ENCODE assay signal across 21 cellular contexts in the genomic region with DNA sequence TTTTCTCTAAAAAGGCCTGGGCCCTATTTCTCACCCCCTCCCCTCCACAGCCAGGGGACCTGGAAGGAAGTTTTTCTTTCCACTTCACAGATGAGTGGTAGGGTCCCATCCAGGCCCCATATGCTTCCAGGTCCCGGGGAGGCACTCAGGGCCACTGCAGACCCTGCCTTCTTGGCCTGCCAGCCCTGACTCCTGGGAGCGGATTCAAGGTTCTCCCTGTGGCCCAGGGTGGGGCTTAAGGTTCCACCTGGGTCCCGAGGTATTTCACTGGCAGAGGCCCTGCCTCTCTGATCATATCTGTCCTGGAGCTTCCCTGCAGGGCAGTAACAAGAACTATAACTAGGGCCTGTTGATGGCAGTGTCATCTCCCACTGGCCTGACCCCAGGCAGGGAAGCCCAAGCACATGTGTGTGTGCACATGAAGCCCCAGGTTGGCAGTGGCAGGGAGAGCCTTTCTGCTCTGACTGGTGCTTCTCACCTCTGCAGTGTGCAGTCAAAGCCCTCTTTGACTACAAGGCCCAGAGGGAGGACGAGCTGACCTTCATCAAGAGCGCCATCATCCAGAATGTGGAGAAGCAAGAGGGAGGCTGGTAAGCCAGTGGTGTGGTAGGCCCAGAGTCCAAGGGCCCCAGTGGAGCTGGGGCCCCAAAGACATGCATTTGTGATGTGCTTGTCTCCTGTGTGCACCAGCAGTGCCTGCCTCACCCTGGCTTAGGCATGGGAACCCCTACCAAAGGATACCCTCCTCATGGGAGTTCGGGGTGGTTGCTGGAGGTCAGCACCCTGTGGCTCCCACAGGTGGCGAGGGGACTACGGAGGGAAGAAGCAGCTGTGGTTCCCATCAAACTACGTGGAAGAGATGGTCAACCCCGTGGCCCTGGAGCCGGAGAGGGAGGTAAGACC. TPM values are rescaled to one million over a fixed set of nuclear protein-coding genes. Genes with fewer than 3 reads are reported as not detected.
DNase-seq lines count a peak whose midpoint lies in the region; ATAC-seq and TF ChIP-seq lines count a peak whose summit lies in the region.
"Had no signal": no experiment of that assay in that cellular context is flagged by ENCODE, and none has a peak within 500 bp of the region (broad histone marks: within the 10 kb centered on the region; RNA-seq: fewer than 3 reads in every experiment).

No MANE protein-coding gene starts in this region.

- H3K9me3 ChIP-seq in suprapubic skin: no peaks in the 10 kb centered on the region
- H3K9me3 ChIP-seq: A549, MG63, tibial nerve had no signal

- no peak for TF ChIP-seq POLR2A in suprapubic skin (IDR thresholded peaks at IDR 0.05)

- no peaks in the 10 kb centered on the region for H3K27me3 Mint-ChIP-seq in activated naive CD4-positive, alpha-beta T cell treated with anti-CD3 and anti-CD28 coated beads for 36 hours (ENCODE audit: low read depth)
- no peaks in the 10 kb centered on the region for H3K27me3 Mint-ChIP-seq in activated CD8-positive, alpha-beta T cell treated with anti-CD3 and anti-CD28 coated beads for 36 hours
- no peaks in the 10 kb centered on the region for H3K27me3 Mint-ChIP-seq in effector memory CD8-positive, alpha-beta T cell

- peaks cover 45% of the 10 kb centered on the region for H3K36me3 Mint-ChIP-seq in activated naive CD4-positive, alpha-beta T cell treated with anti-CD3 and anti-CD28 coated beads for 36 hours (ENCODE audit: low read depth)
- H3K36me3 Mint-ChIP-seq in activated CD8-positive, alpha-beta T cell treated with anti-CD3 and anti-CD28 coated beads for 36 hours (ENCODE audit: low read depth): peaks cover 80% of the 10 kb centered on the region
- peaks cover 90% of the 10 kb centered on the region for H3K36me3 Mint-ChIP-seq in effector memory CD8-positive, alpha-beta T cell (ENCODE audit: insufficient read depth)

- CTCF ChIA-PET in activated naive CD4-positive, alpha-beta T cell treated with anti-CD3 and anti-CD28 coated beads for 36 hours (lab: Charles Lee): no interaction called here
- CTCF ChIA-PET in activated CD8-positive, alpha-beta T cell treated with anti-CD3 and anti-CD28 coated beads for 36 hours (lab: Charles Lee): interaction anchor here (1.0 to 6.6 kb wide), 3 partner anchors 33 to 73 kb away, joined by 3 to 29 read pairs (median 10); no protein-coding TSS in a partner anchor

- H3K4me1 ChIP-seq in suprapubic skin: peaks cover 17% of the 10 kb centered on the region
- H3K4me1 ChIP-seq: A549 had no signal

- H3K4me3 ChIP-seq in suprapubic skin: no peak overlapping the region
- H3K4me3 ChIP-seq: A549, coronary artery, MG63, tibial nerve had no signal

- intact Hi-C loops in activated naive CD4-positive, alpha-beta T cell treated with anti-CD3 and anti-CD28 coated beads for 36 hours (cut with micrococcal nuclease): no loop called here
- intact Hi-C loops in activated CD8-positive, alpha-beta T cell treated with anti-CD3 and anti-CD28 coated beads for 36 hours (cut with micrococcal nuclease): no loop called here

- ATAC-seq in activated CD8-positive, alpha-beta T cell treated with anti-CD3 and anti-CD28 coated beads for 36 hours: no peak
- ATAC-seq in effector memory CD8-positive, alpha-beta T cell (replicated peaks): no peak
- ATAC-seq: A549 had no signal

- TF ChIP-seq CTCF in activated CD8-positive, alpha-beta T cell treated with anti-CD3 and anti-CD28 coated beads for 36 hours (IDR thresholded peaks at IDR 0.05): no peak
- no peak for TF ChIP-seq CTCF in suprapubic skin (IDR thresholded peaks at IDR 0.05)

- WGBS in suprapubic skin: 93% methylated on average over 11 of the region's 11 CpGs

- no peak overlapping the region for H3K4me3 Mint-ChIP-seq in activated naive CD4-positive, alpha-beta T cell treated with anti-CD3 and anti-CD28 coated beads for 36 hours
- H3K4me3 Mint-ChIP-seq in activated CD8-positive, alpha-beta T cell treated with anti-CD3 and anti-CD28 coated beads for 36 hours: no peak overlapping the region
- peak overlapping the region in 1 of 2 donors; percentile 21 for H3K4me3 Mint-ChIP-seq in effector memory CD8-positive, alpha-beta T cell
- H3K4me3 Mint-ChIP-seq: H9, neural crest cell had no signal

- H3K4me1 Mint-ChIP-seq in activated naive CD4-positive, alpha-beta T cell treated with anti-CD3 and anti-CD28 coated beads for 36 hours (ENCODE audit: low read depth): peaks cover 10% of the 10 kb centered on the region
- H3K4me1 Mint-ChIP-seq in activated CD8-positive, alpha-beta T cell treated with anti-CD3 and anti-CD28 coated beads for 36 hours (ENCODE audit: low read depth): peaks cover 60% of the 10 kb centered on the region
- peaks cover 29 to 58% of the 10 kb centered on the region in 2 donors for H3K4me1 Mint-ChIP-seq in effector memory CD8-positive, alpha-beta T cell (ENCODE audit: low read depth in 2 of 2)

- peaks cover 90% of the 10 kb centered on the region for H3K36me3 ChIP-seq in suprapubic skin

- H3K27me3 ChIP-seq in suprapubic skin: no peaks in the 10 kb centered on the region
- H3K27me3 ChIP-seq: MG63, tibial nerve had no signal

- DNase-seq in activated naive CD4-positive, alpha-beta T cell treated with anti-CD3 and anti-CD28 coated beads for 36 hours: no peak
- no peak for DNase-seq in activated naive CD4-positive, alpha-beta T cell treated with anti-CD3 and anti-CD28 coated beads, Interleukin-2, amount 50 U/mL, for 16 hours
- no peak for DNase-seq in activated CD8-positive, alpha-beta T cell treated with anti-CD3 and anti-CD28 coated beads for 36 hours
- no peak for DNase-seq in effector memory CD8-positive, alpha-beta T cell
- DNase-seq in suprapubic skin (ENCODE audit: low spot score in 2 of 2): peak; percentile 49 to 73
- no peak for DNase-seq in anterior cingulate cortex (lab: John Stamatoyannopoulos, UW)
- DNase-seq in COR-L47 (lab: John Stamatoyannopoulos, UW): no peak
- no peak for DNase-seq in SHP77 (lab: John Stamatoyannopoulos, UW)
- DNase-seq: amygdala; H9; mesendoderm; MG63; NCI-H2029 treated with DMSO at 0.1 percent for 48 hours; NCI-H526 treated with DMSO at 0.1 percent for 48 hours; PC-3; stimulated activated CD4-positive, alpha-beta T cell treated with anti-CD3 and anti-CD28 coated beads, Interleukin-1b, Interleukin-23, amount 100 ng/mL, for 48 hours; WERI-Rb-1 had no signal

- peak overlapping the region; percentile 41 for H3K27ac Mint-ChIP-seq in activated naive CD4-positive, alpha-beta T cell treated with anti-CD3 and anti-CD28 coated beads for 36 hours
- H3K27ac Mint-ChIP-seq in activated CD8-positive, alpha-beta T cell treated with anti-CD3 and anti-CD28 coated beads for 36 hours: peak overlapping the region; percentile 59
- peak overlapping the region; percentile 73 to 93 for H3K27ac Mint-ChIP-seq in effector memory CD8-positive, alpha-beta T cell
- H3K27ac Mint-ChIP-seq: H9 had no signal

- H3K27ac ChIP-seq in suprapubic skin: no peak overlapping the region
- H3K27ac ChIP-seq: A549, WERI-Rb-1 had no signal

- no peak for TF ChIP-seq EP300 in suprapubic skin (IDR thresholded peaks at IDR 0.05)

- H3K9me3 Mint-ChIP-seq in activated naive CD4-positive, alpha-beta T cell treated with anti-CD3 and anti-CD28 coated beads for 36 hours: no peaks in the 10 kb centered on the region
- no peaks in the 10 kb centered on the region for H3K9me3 Mint-ChIP-seq in activated CD8-positive, alpha-beta T cell treated with anti-CD3 and anti-CD28 coated beads for 36 hours
- H3K9me3 Mint-ChIP-seq in effector memory CD8-positive, alpha-beta T cell: no peaks in the 10 kb centered on the region
- H3K9me3 Mint-ChIP-seq: H9, neural crest cell had no signal

- POLR2A ChIA-PET in activated CD8-positive, alpha-beta T cell treated with anti-CD3 and anti-CD28 coated beads for 36 hours (lab: Charles Lee): interaction anchor here (0.7 to 3.7 kb wide), 8 partner anchors 8 to 32 kb away, joined by 3 to 40 read pairs (median 4); partner anchors contain the start of gene PLCG1

RNA-seq across cellular contexts. Expression of gene PLCG1, which starts 31.2 kb away (rescaled TPM):
- total RNA-seq in activated naive CD4-positive, alpha-beta T cell treated with anti-CD3 and anti-CD28 coated beads for 36 hours: 100 to 1,000 TPM; 117 to 136 TPM
- 100 to 1,000 TPM; 259 to 260 TPM for total RNA-seq in activated CD8-positive, alpha-beta T cell treated with anti-CD3 and anti-CD28 coated beads for 36 hours
- total RNA-seq in suprapubic skin: 100 to 1,000 TPM in 1 of 4 donors, 10 to 100 TPM in 3; 54.0 to 188 (median 91.5) TPM

Comparison
In these comparisons a context has a peak if more than half of its experiments do, and no peak if none do; other contexts are left out.
1. DNase-seq: peak in suprapubic skin (2 of 2); none in activated naive CD4-positive, alpha-beta T cell treated with anti-CD3 and anti-CD28 coated beads for 36 hours (single experiment), activated naive CD4-positive, alpha-beta T cell treated with anti-CD3 and anti-CD28 coated beads, Interleukin-2, amount 50 U/mL, for 16 hours (single experiment), activated CD8-positive, alpha-beta T cell treated with anti-CD3 and anti-CD28 coated beads for 36 hours (single experiment), effector memory CD8-positive, alpha-beta T cell (0 of 3), anterior cingulate cortex (0 of 58), COR-L47 (single experiment) and SHP77 (0 of 2).
2. Peak in every context shown above with its lines, with median percentiles within 50 percentile points of each other: H3K27ac Mint-ChIP-seq.